ENCODE assay signal across 11 cellular contexts in genomic region chr17:69502488-69502887, GRCh38.
DNase-seq lines count a peak whose midpoint lies in the region; ATAC-seq and TF ChIP-seq lines count a peak whose summit lies in the region.
"Had no signal": no experiment of that assay in that cellular context is flagged by ENCODE, and none has a peak within 500 bp of the region (broad histone marks: within the 10 kb centered on the region; RNA-seq: fewer than 3 reads in every experiment).

No MANE protein-coding gene starts in this region.

- no peak overlapping the region for H3K23ac ChIP-seq in mesendoderm (ENCODE audit: low read length)

- TF ChIP-seq CTCF in brain (conservative IDR thresholded peaks at IDR 0.05) = no peak

- DNase-seq in mesendoderm = no peak
- no peak for DNase-seq in NCI-H1105 treated with DMSO at 0.1 percent for 48 hours (lab: John Stamatoyannopoulos, UW)
- no peak for DNase-seq in KG1 (lab: John Stamatoyannopoulos, UW)
- DNase-seq in activated naive CD4-positive, alpha-beta T cell treated with Interleukin-2 at 50 U/mL for 16 hours = no peak
- DNase-seq: activated naive CD4-positive, alpha-beta T cell treated with anti-CD3 and anti-CD28 coated beads, Interleukin-2, amount 10 ng/mL, durations not matched to agents 7 days and 5 days; GOT3; stimulated activated naive CD4-positive, alpha-beta T cell had no signal

- H3K79me1 ChIP-seq in mesendoderm (ENCODE audit: low read length) = no peaks in the 10 kb centered on the region

- no peaks in the 10 kb centered on the region for H3K9me3 ChIP-seq in subcutaneous abdominal adipose tissue (ENCODE audit: control insufficient read depth in 5 of 5, low read length in 5 of 5)

- H3K27ac ChIP-seq in mesendoderm (ENCODE audit: low read depth, low read length) (peak overlapping the region; percentile 2), subcutaneous abdominal adipose tissue (ENCODE audit: low read depth, low read length) (peak overlapping the region; percentile 83)

- H3K4me3 ChIP-seq in mesendoderm (ENCODE audit: low read length) (no peak overlapping the region), subcutaneous abdominal adipose tissue (ENCODE audit: low read depth in 1 of 5, low read length in 5 of 5) (peak overlapping the region in 4 of 5 donors; percentile 46 to 74 (median 54))

- no peaks in the 10 kb centered on the region for H3K79me2 ChIP-seq in mesendoderm (ENCODE audit: control insufficient read depth, insufficient read depth, low read length)

- no peak overlapping the region for H3K4me2 ChIP-seq in mesendoderm (ENCODE audit: low read length)

- H3K4me1 ChIP-seq in mesendoderm (ENCODE audit: control insufficient read depth, low read depth, low read length) (peaks cover 3% of the 10 kb centered on the region), subcutaneous abdominal adipose tissue (ENCODE audit: control insufficient read depth in 5 of 5, insufficient read depth in 5 of 5, low read length in 5 of 5) (peaks cover 0 to 23% (median 21%) of the 10 kb centered on the region in 5 donors)

- peak overlapping the region; percentile 78 to 90 (median 83) for H3K4me3 Mint-ChIP-seq in brain
- H3K4me3 Mint-ChIP-seq: activated naive CD4-positive, alpha-beta T cell treated with anti-CD3 and anti-CD28 coated beads, Interleukin-2, amount 10 ng/mL, durations not matched to agents 7 days and 5 days had no signal

- H3K4ac ChIP-seq in mesendoderm (ENCODE audit: low read depth, low read length) = no peak overlapping the region

- H4K8ac ChIP-seq in mesendoderm (ENCODE audit: low read depth, low read length) = no peak overlapping the region

- H3K27me3 ChIP-seq in mesendoderm (ENCODE audit: insufficient read depth, low read length, poor library complexity) (no peaks in the 10 kb centered on the region), subcutaneous abdominal adipose tissue (ENCODE audit: control insufficient read depth in 5 of 5, insufficient read depth in 4 of 5, low read length in 5 of 5) (no peaks in the 10 kb centered on the region)

- H2BK5ac ChIP-seq in mesendoderm (ENCODE audit: low read length) = no peak overlapping the region

- peak overlapping the region; percentile 87 to 98 (median 89) for H3K27ac Mint-ChIP-seq in brain
- H3K27ac Mint-ChIP-seq: activated naive CD4-positive, alpha-beta T cell treated with anti-CD3 and anti-CD28 coated beads, Interleukin-2, amount 10 ng/mL, durations not matched to agents 7 days and 5 days had no signal

- peak overlapping the region; percentile 38 for H2BK120ac ChIP-seq in mesendoderm (ENCODE audit: low read depth, low read length)

- H3K9me3 Mint-ChIP-seq in brain = no peaks in the 10 kb centered on the region
- H3K9me3 Mint-ChIP-seq: activated naive CD4-positive, alpha-beta T cell treated with anti-CD3 and anti-CD28 coated beads, Interleukin-2, amount 10 ng/mL, durations not matched to agents 7 days and 5 days had no signal

- no peaks in the 10 kb centered on the region for H3K27me3 Mint-ChIP-seq in brain
- H3K27me3 Mint-ChIP-seq: activated naive CD4-positive, alpha-beta T cell treated with anti-CD3 and anti-CD28 coated beads, Interleukin-2, amount 10 ng/mL, durations not matched to agents 7 days and 5 days had no signal

- peak; percentile 12 for ATAC-seq in HG03064 (IDR thresholded peaks at IDR 0.05; ENCODE audit: low read depth, unreplicated experiment)
- ATAC-seq in GM21515 (IDR thresholded peaks at IDR 0.05; ENCODE audit: unreplicated experiment) = no peak

- no peak overlapping the region for H4K5ac ChIP-seq in mesendoderm (ENCODE audit: low read length)

- peaks cover 73% of the 10 kb centered on the region for H3K4me1 Mint-ChIP-seq in brain
- H3K4me1 Mint-ChIP-seq: activated naive CD4-positive, alpha-beta T cell treated with anti-CD3 and anti-CD28 coated beads, Interleukin-2, amount 10 ng/mL, durations not matched to agents 7 days and 5 days had no signal

- H3K36me3 ChIP-seq in mesendoderm (ENCODE audit: control insufficient read depth, insufficient read depth, low read length) = no peaks in the 10 kb centered on the region
- no peaks in the 10 kb centered on the region for H3K36me3 ChIP-seq in subcutaneous abdominal adipose tissue (ENCODE audit: control insufficient read depth in 5 of 5, insufficient read depth in 5 of 5, low read length in 5 of 5)

- H3K9ac ChIP-seq in mesendoderm (ENCODE audit: low read length) (peak overlapping the region; percentile 57), subcutaneous abdominal adipose tissue (ENCODE audit: low read length in 5 of 5) (peak overlapping the region in 3 of 5 donors; percentile 39 to 73 (median 69))

- H2BK15ac ChIP-seq in mesendoderm (replicated peaks; ENCODE audit: low read depth) = no peak overlapping the region

- H3K36me3 Mint-ChIP-seq in brain = peaks cover 22% of the 10 kb centered on the region
- H3K36me3 Mint-ChIP-seq: activated naive CD4-positive, alpha-beta T cell treated with anti-CD3 and anti-CD28 coated beads, Interleukin-2, amount 10 ng/mL, durations not matched to agents 7 days and 5 days had no signal

- H3K56ac ChIP-seq in mesendoderm (ENCODE audit: low read length) = peak overlapping the region; percentile 80

- H3K18ac ChIP-seq in mesendoderm (ENCODE audit: low read length) = peak overlapping the region; percentile 75

- H2AK5ac ChIP-seq in mesendoderm (ENCODE audit: low read length) = no peak overlapping the region
